ENCODE assay signal across 16 cellular contexts in the genomic region with DNA sequence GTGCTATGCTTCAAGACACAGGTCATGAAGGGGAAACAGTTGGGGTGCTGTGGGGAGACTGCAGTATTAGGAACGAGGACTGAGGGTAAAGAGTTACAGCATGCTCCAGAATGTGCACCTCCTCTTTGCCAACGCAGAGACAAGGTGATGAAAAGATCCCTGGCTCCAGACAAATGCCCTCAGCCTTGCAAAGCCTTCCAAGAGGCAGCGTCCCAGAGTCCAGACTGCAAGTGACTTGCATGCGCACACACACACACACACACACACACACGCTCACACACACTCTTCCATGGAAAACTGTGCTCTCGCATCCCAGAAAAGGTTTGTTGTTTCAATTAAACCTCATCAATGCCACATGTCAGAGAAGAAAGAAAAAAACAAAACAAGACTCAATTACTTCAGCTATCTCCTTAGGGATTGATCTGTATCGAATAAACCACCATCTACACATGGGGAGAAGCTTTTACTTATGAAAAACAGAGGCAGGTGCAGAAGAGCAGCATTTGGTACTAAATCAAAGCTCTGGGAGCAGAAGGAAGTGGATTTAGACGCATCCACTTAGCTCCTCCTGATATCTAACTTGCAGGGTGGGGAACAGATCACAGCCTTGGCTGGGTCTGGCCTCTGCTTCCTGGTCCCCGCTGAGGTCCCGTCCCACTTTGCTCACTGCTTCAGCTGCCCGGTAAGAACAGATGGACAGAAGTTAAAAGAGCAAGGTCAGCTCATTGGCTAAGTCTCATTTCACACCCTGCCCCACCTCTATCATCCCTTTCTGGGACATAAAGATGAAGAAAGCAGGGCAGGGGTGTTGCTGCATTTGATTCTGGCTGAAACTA.
DNase-seq lines count a peak whose midpoint lies in the region; ATAC-seq, FAIRE-seq and TF ChIP-seq lines count a peak whose summit lies in the region.
"Had no signal": no experiment of that assay in that cellular context is flagged by ENCODE, and none has a peak within 500 bp of the region (broad histone marks: within the 10 kb centered on the region; RNA-seq: fewer than 3 reads in every experiment).

No MANE protein-coding gene starts in this region.

- H3K9me3 ChIP-seq in endothelial cell of umbilical vein (replicated peaks; ENCODE audit: control insufficient read depth, insufficient read depth, low read length) (no peaks in the 10 kb centered on the region), HepG2 (ENCODE audit: low read length) (no peaks in the 10 kb centered on the region), tibial nerve (no peaks in the 10 kb centered on the region)
- H3K9me3 ChIP-seq: gastroesophageal sphincter, SJSA1 had no signal

- H3K4me3 ChIP-seq in endothelial cell of umbilical vein (replicated peaks in 1 of 3; ENCODE audit: insufficient read depth in 1 of 3, low read depth in 1 of 3, low read length in 3 of 3) (no peak overlapping the region), HepG2 (replicated peaks in 1 of 3; ENCODE audit: insufficient read depth in 1 of 3, low read depth in 2 of 3, low read length in 3 of 3) (no peak overlapping the region), tibial nerve (peak overlapping the region in 2 of 4 donors; percentile 6 to 36)
- H3K4me3 ChIP-seq: SJSA1 had no signal

- DNase-seq in endothelial cell of umbilical vein (ENCODE audit: low read depth, low spot score) (no peak), HepG2 (ENCODE audit: low spot score) (no peak), tibial nerve (ENCODE audit: low spot score in 2 of 2) (no peak), MV-4-11 (lab: John Stamatoyannopoulos, UW) (no peak), NCI-H1436 treated with DMSO at 0.1 percent for 48 hours (lab: John Stamatoyannopoulos, UW) (no peak)
- DNase-seq: activated CD8-positive, alpha-beta T cell treated with anti-CD3 and anti-CD28 coated beads, Interleukin-2, amount 10 ng/mL, durations not matched to agents 7 days and 5 days; CD4-positive, alpha-beta T cell; EL; NCI-H2171; NK-92 treated with Interleukin-12 subunit alpha and Interleukin-12 subunit beta, amount 100 ng/mL, for 24 hours; trophoblast cell had no signal

- TF ChIP-seq CTCF in endothelial cell of umbilical vein (IDR thresholded peaks at IDR 0.05; ENCODE audit: extremely low read depth in 1 of 2, insufficient read depth in 1 of 2, low read depth in 1 of 2, low read length in 2 of 2) (no peak), HepG2 (CRISPR knock-in tag; IDR thresholded peaks at IDR 0.05) (no peak), tibial nerve (IDR thresholded peaks at IDR 0.05) (no peak)

- no peaks in the 10 kb centered on the region for H4K20me1 ChIP-seq in endothelial cell of umbilical vein (replicated peaks; ENCODE audit: control insufficient read depth, extremely low read depth, insufficient read depth, low read length)
- H4K20me1 ChIP-seq in HepG2 (ENCODE audit: insufficient read depth, low read length), result no peaks in the 10 kb centered on the region

- in situ Hi-C loops in HepG2 (cut with HindIII; ENCODE audit: extremely low pct_ligation_motif_present, low pct_unique_long_range_greater_than_20kb), result no loop called here

- ATAC-seq in HepG2 (no peak), GM18502 (IDR thresholded peaks at IDR 0.05; ENCODE audit: poor library complexity, unreplicated experiment) (no peak), HG03039 (IDR thresholded peaks at IDR 0.05; ENCODE audit: unreplicated experiment) (no peak)
- ATAC-seq: activated CD8-positive, alpha-beta T cell treated with anti-CD3 and anti-CD28 coated beads, Interleukin-2, amount 10 ng/mL, durations not matched to agents 7 days and 5 days; gastroesophageal sphincter had no signal

- POLR2A ChIA-PET in endothelial cell of umbilical vein (lab: Charles Lee) (no interaction called here), HepG2 (lab: Yijun Ruan, JAX) (no interaction called here)

- WGBS in HepG2 (ENCODE audit: low lambda C conversion rate), result 15% methylated on average over 11 of the region's 11 CpGs
- WGBS in tibial nerve, 2 donors, result 54 to 57% methylated on average over 11 of the region's 11 CpGs

- no peaks in the 10 kb centered on the region for H3K27me3 ChIP-seq in endothelial cell of umbilical vein (ENCODE audit: control insufficient read depth in 2 of 2, insufficient read depth in 2 of 2, low read length in 2 of 2)
- H3K27me3 ChIP-seq in HepG2 (ENCODE audit: control insufficient read depth in 1 of 2, insufficient read depth in 2 of 2, low read length in 2 of 2), result no peaks in the 10 kb centered on the region
- H3K27me3 ChIP-seq in tibial nerve, result no peaks in the 10 kb centered on the region
- H3K27me3 ChIP-seq: gastroesophageal sphincter, SJSA1 had no signal

- peak overlapping the region; percentile 13 for H2AFZ ChIP-seq in endothelial cell of umbilical vein (ENCODE audit: low read depth, low read length)
- H2AFZ ChIP-seq in HepG2 (ENCODE audit: low read length), result no peak overlapping the region

- no peak for TF ChIP-seq RAD21 in HepG2 (CRISPR knock-in tag; IDR thresholded peaks at IDR 0.05)

- no peaks in the 10 kb centered on the region for H3K36me3 ChIP-seq in endothelial cell of umbilical vein (ENCODE audit: control insufficient read depth in 2 of 2, extremely low read depth in 1 of 2, insufficient read depth in 2 of 2, low read length in 2 of 2)
- no peaks in the 10 kb centered on the region for H3K36me3 ChIP-seq in HepG2 (replicated peaks in 1 of 2; ENCODE audit: control insufficient read depth in 1 of 2, insufficient read depth in 2 of 2, low read length in 2 of 2)
- no peaks in the 10 kb centered on the region for H3K36me3 ChIP-seq in tibial nerve
- H3K36me3 ChIP-seq: gastroesophageal sphincter, SJSA1 had no signal

- dilution Hi-C loops in endothelial cell of umbilical vein (cut with MboI; ENCODE audit: extremely low pct_ligation_motif_present, low sequenced_read_pairs), result no loop called here

- no peak for FAIRE-seq in endothelial cell of umbilical vein (lab: Jason Lieb, UNC)
- no peak for FAIRE-seq in HepG2 (lab: Jason Lieb, UNC)

- H3K4me2 ChIP-seq in endothelial cell of umbilical vein (ENCODE audit: insufficient read depth, low read length), result no peak overlapping the region
- 0 out of 2 replicates have a peak overlapping the region, but pooled peaks have one; percentile 8 for H3K4me2 ChIP-seq in HepG2 (ENCODE audit: low read depth, low read length)

- BruUV-seq in endothelial cell of umbilical vein (replicated peaks; lab: Mats Ljungman, UMichigan) (no TSS peak), HepG2 (replicated peaks; lab: Mats Ljungman, UMichigan) (no TSS peak)

- H3K79me2 ChIP-seq in endothelial cell of umbilical vein (ENCODE audit: control insufficient read depth, insufficient read depth, low read length) (no peaks in the 10 kb centered on the region), HepG2 (ENCODE audit: insufficient read depth, low read length) (no peaks in the 10 kb centered on the region)

- no peaks in the 10 kb centered on the region for H3K9me1 ChIP-seq in endothelial cell of umbilical vein (replicated peaks; ENCODE audit: control insufficient read depth, extremely low read depth, insufficient read depth, low read length)

- H3K9ac ChIP-seq in endothelial cell of umbilical vein (replicated peaks; ENCODE audit: extremely low read depth, insufficient read depth, low read length) (no peak overlapping the region), HepG2 (ENCODE audit: insufficient read depth, low read depth, low read length) (no peak overlapping the region)

- CTCF ChIA-PET in endothelial cell of umbilical vein (lab: Charles Lee), result interaction anchor here (1.9 kb wide), 1 partner anchor 10 kb away, joined by 5 read pairs; no protein-coding TSS in a partner anchor
- CTCF ChIA-PET in HepG2 (lab: Yijun Ruan, JAX; ENCODE audit: low intra/inter-chr PET ratio, low total read pairs), result no interaction called here

- H3K4me1 ChIP-seq in endothelial cell of umbilical vein (ENCODE audit: control insufficient read depth, extremely low read depth, insufficient read depth, low read length) (no peaks in the 10 kb centered on the region), HepG2 (ENCODE audit: insufficient read depth, low read length) (peaks cover 18% of the 10 kb centered on the region), tibial nerve (peaks cover 0 to 36% (median 4%) of the 10 kb centered on the region in 4 donors)
- H3K4me1 ChIP-seq: SJSA1 had no signal

- no peak overlapping the region for H3K27ac ChIP-seq in endothelial cell of umbilical vein (ENCODE audit: insufficient read depth, low read depth, low read length)
- no peak overlapping the region for H3K27ac ChIP-seq in HepG2 (ENCODE audit: extremely low read length, insufficient read depth, low read length)
- H3K27ac ChIP-seq in tibial nerve, result peak overlapping the region in 3 of 4 donors; percentile 2 to 74 (median 60)
- H3K27ac ChIP-seq: SJSA1 had no signal

- TF ChIP-seq EP300 in HepG2 (IDR thresholded peaks at IDR 0.05; ENCODE audit: low read depth in 2 of 2, low read length in 2 of 2) (no peak), HepG2 (CRISPR knock-in tag; IDR thresholded peaks at IDR 0.05; ENCODE audit: borderline replicate concordance) (no peak), tibial nerve (IDR thresholded peaks at IDR 0.05) (no peak)

- intact Hi-C loops in endothelial cell of umbilical vein (cut with micrococcal nuclease) (no loop called here), HepG2 (cut with micrococcal nuclease; ENCODE audit: unreplicated experiment) (loop anchor here (5.0 to 10.0 kb wide), 2 partner anchors 77 to 151 kb away; no protein-coding TSS in a partner anchor)

- TF ChIP-seq POLR2A in endothelial cell of umbilical vein (IDR thresholded peaks at IDR 0.05; ENCODE audit: low read depth, low read length) (no peak), HepG2 (IDR thresholded peaks at IDR 0.05; ENCODE audit: insufficient read depth in 1 of 2, low read depth in 2 of 2, low read length in 2 of 2) (no peak), tibial nerve (IDR thresholded peaks at IDR 0.05) (no peak)

TF ChIP-seq in PFSK-1, 5 proteins besides CTCF, POLR2A, EP300 and RAD21 (continues in another document):
- TF ChIP-seq FOXP2 (optimal IDR thresholded peaks at IDR 0.05; ENCODE audit: borderline replicate concordance, extremely low read depth, extremely low read length, insufficient read depth), result no peak
- TF ChIP-seq POLR2AphosphoS5 (IDR thresholded peaks at IDR 0.05; ENCODE audit: low read depth, low read length), result no peak

TF ChIP-seq in endothelial cell of umbilical vein, 7 proteins besides CTCF, POLR2A, EP300 and RAD21 (continues in another document):
- no peak for TF ChIP-seq POLR2AphosphoS5 (IDR thresholded peaks at IDR 0.05; ENCODE audit: insufficient read depth, low read depth, low read length)
- no peak for TF ChIP-seq GATA2 (IDR thresholded peaks at IDR 0.05; ENCODE audit: insufficient read depth, insufficient read length, low read depth, low read length)
- TF ChIP-seq FOS (IDR thresholded peaks at IDR 0.05; ENCODE audit: borderline replicate concordance, insufficient read depth, low read length), result no peak
- TF ChIP-seq MYC (IDR thresholded peaks at IDR 0.05; ENCODE audit: low read depth, low read length), result no peak

TF ChIP-seq in HepG2, 621 proteins besides CTCF, POLR2A, EP300 and RAD21:
- TF ChIP-seq ZNF780A (CRISPR knock-in tag; IDR thresholded peaks at IDR 0.05) (no peak), MAFF (IDR thresholded peaks at IDR 0.05; ENCODE audit: low read depth, low read length) (0 out of 2 replicates have a peak, but pooled peaks have one; percentile 11), MAFK (conservative IDR thresholded peaks at IDR 0.05 in 1 of 2, IDR thresholded peaks at IDR 0.05 in 1 of 2; ENCODE audit: low read length in 2 of 2) (peak in 1 of 2 experiments; percentile 43; a peak in 2 of 4 replicates)

Comparison
In these comparisons a context has a peak if more than half of its experiments do, and no peak if none do; other contexts are left out.
1. H3K27ac ChIP-seq: peak in tibial nerve (3 of 4); none in endothelial cell of umbilical vein (single experiment) and HepG2 (single experiment).